Comparison of ENCODE assay signal across 22 cellular contexts in the genomic region with DNA sequence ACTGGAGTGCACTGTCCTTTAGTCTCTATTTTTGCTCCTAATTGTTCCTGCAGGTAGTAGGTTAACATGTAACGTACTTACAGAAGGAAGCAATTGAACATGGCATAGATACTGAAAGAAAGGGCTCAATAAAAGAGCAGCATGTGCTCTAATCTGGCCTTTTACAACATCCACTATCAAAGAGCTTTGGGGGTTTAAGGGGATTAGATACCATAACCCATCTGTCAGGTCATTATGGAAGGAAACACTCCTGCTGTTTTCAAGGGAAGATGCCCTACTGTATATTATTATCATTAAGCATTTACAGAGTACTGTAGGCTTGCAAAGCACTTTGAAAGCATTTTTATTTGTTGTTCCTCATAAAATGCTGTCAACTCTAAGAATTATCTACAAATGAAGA.
DNase-seq lines count a peak whose midpoint lies in the region; ATAC-seq, FAIRE-seq and TF ChIP-seq lines count a peak whose summit lies in the region.
"Had no signal": no experiment of that assay in that cellular context is flagged by ENCODE, and none has a peak within 500 bp of the region (broad histone marks: within the 10 kb centered on the region; RNA-seq: fewer than 3 reads in every experiment).

No MANE protein-coding gene starts in this region.

- no peak overlapping the region for H2BK120ac ChIP-seq in mesendoderm (ENCODE audit: low read depth, low read length)

- H3K27ac Mint-ChIP-seq in activated T-helper 1 cell treated with anti-CD3 and anti-CD28 coated beads, Interleukin-12 subunit alpha, Interleukin-12 subunit beta, Interleukin-2, Interleukin-4 antibody, amounts not matched to agents 30 ng/mL and 10 ng/mL and 1 ng/mL, durations not matched to agents 14 hours and 24 hours and 36 hours = no peak overlapping the region
- H3K27ac Mint-ChIP-seq: CD4-positive, alpha-beta memory T cell; H9 had no signal

- TF ChIP-seq CTCF in D721Med (IDR thresholded peaks at IDR 0.05; ENCODE audit: insufficient read depth, missing control alignments) (no peak), HEK293 (tag by site-specific recombination; IDR thresholded peaks at IDR 0.05) (no peak)

- no peak overlapping the region for H2AK5ac ChIP-seq in mesendoderm (ENCODE audit: low read length)

- no peak overlapping the region for H2BK15ac ChIP-seq in mesendoderm (replicated peaks; ENCODE audit: low read depth)

- no peaks in the 10 kb centered on the region for H3K79me1 ChIP-seq in mesendoderm (ENCODE audit: low read length)

- H3K9me3 Mint-ChIP-seq in activated T-helper 1 cell treated with anti-CD3 and anti-CD28 coated beads, Interleukin-12 subunit alpha, Interleukin-12 subunit beta, Interleukin-2, Interleukin-4 antibody, amounts not matched to agents 30 ng/mL and 10 ng/mL and 1 ng/mL, durations not matched to agents 14 hours and 24 hours and 36 hours = peaks cover 3% of the 10 kb centered on the region
- H3K9me3 Mint-ChIP-seq: CD4-positive, alpha-beta memory T cell; H9 had no signal

- H3K4me2 ChIP-seq in mesendoderm (ENCODE audit: low read length) (no peak overlapping the region), Karpas-422 (ENCODE audit: low read depth, low read length, poor library complexity, severe bottlenecking) (no peak overlapping the region)
- H3K4me2 ChIP-seq: KMS-11, SK-N-SH had no signal

- CTCF ChIA-PET in HEK293 (lab: Yijun Ruan, JAX) = interaction anchor here (0.6 to 0.7 kb wide), 2 partner anchors 9 to 109 kb away, joined by 3 to 5 read pairs; no protein-coding TSS in a partner anchor

- H3K36me3 ChIP-seq in HEK293 (ENCODE audit: control insufficient read depth in 2 of 2, insufficient read depth in 1 of 2, low read length in 2 of 2) = no peaks in the 10 kb centered on the region
- H3K36me3 ChIP-seq in mesendoderm (ENCODE audit: control insufficient read depth, insufficient read depth, low read length) = no peaks in the 10 kb centered on the region
- no peaks in the 10 kb centered on the region for H3K36me3 ChIP-seq in Karpas-422 (ENCODE audit: insufficient read depth, low read length)
- H3K36me3 ChIP-seq: BLaER1 treated with 17β-estradiol and CSF1 and Interleukin-3, amounts not matched to agents 10 nM and 100 nM had no signal

- FAIRE-seq in D721Med (lab: Jason Lieb, UNC) = peak; percentile 95
- FAIRE-seq: HTR-8/SVneo had no signal

- H3K4me3 ChIP-seq in HEK293 (ENCODE audit: low read depth, low read length) (no peak overlapping the region), mesendoderm (ENCODE audit: low read length) (no peak overlapping the region), Karpas-422 (ENCODE audit: low read length) (no peak overlapping the region)
- H3K4me3 ChIP-seq: BLaER1 treated with 17β-estradiol and CSF1 and Interleukin-3, amounts not matched to agents 10 nM and 100 nM; GM23248 had no signal

- DNase-seq in D721Med (ENCODE audit: insufficient read length, low spot score) = peak; percentile 15
- peak; percentile 97 for DNase-seq in NCI-H82 (lab: John Stamatoyannopoulos, UW)
- peak; percentile 13 for DNase-seq in mesendoderm
- no peak for DNase-seq in activated T-helper 1 cell treated with anti-CD3 and anti-CD28 coated beads, Interleukin-12 subunit alpha, Interleukin-12 subunit beta, Interleukin-2, Interleukin-4 antibody, amounts not matched to agents 30 ng/mL and 10 ng/mL and 1 ng/mL, durations not matched to agents 14 hours and 24 hours and 36 hours (ENCODE audit: low spot score)
- no peak for DNase-seq in COLO829 (ENCODE audit: low spot score)
- DNase-seq in Karpas-422 = no peak
- DNase-seq: ACHN; CD4-positive, alpha-beta memory T cell; H9; IMR-90; NCI-H1930; NK-92 treated with Interleukin-12 subunit alpha and Interleukin-12 subunit beta, amount 100 ng/mL, for 24 hours; SIG-M5; SK-N-SH; T-helper 2 cell had no signal

- H3K9ac ChIP-seq in mesendoderm (ENCODE audit: low read length) (no peak overlapping the region), Karpas-422 (ENCODE audit: low read length) (no peak overlapping the region)
- H3K9ac ChIP-seq: BLaER1 treated with 17β-estradiol and CSF1 and Interleukin-3, amounts not matched to agents 10 nM and 100 nM; GM23248; KMS-11; SK-N-SH had no signal

- no peak overlapping the region for H3K23ac ChIP-seq in mesendoderm (ENCODE audit: low read length)

- no peak overlapping the region for H3K56ac ChIP-seq in mesendoderm (ENCODE audit: low read length)

- WGBS in mesendoderm (ENCODE audit: extremely low coverage, insufficient coverage, low lambda C conversion rate) = no CpG with 5 or more reads among the region's 1 CpG

- no peak overlapping the region for H4K5ac ChIP-seq in mesendoderm (ENCODE audit: low read length)

- H4K8ac ChIP-seq in mesendoderm (ENCODE audit: low read depth, low read length) = no peak overlapping the region

- ATAC-seq in GM19455 (IDR thresholded peaks at IDR 0.05; ENCODE audit: unreplicated experiment) = no peak

- H3K36me3 Mint-ChIP-seq in activated T-helper 1 cell treated with anti-CD3 and anti-CD28 coated beads, Interleukin-12 subunit alpha, Interleukin-12 subunit beta, Interleukin-2, Interleukin-4 antibody, amounts not matched to agents 30 ng/mL and 10 ng/mL and 1 ng/mL, durations not matched to agents 14 hours and 24 hours and 36 hours (ENCODE audit: low read depth) = peaks cover 1% of the 10 kb centered on the region

- intact Hi-C loops in activated T-helper 1 cell treated with anti-CD3 and anti-CD28 coated beads, Interleukin-12 subunit alpha, Interleukin-12 subunit beta, Interleukin-2, Interleukin-4 antibody, amounts not matched to agents 30 ng/mL and 10 ng/mL and 1 ng/mL, durations not matched to agents 14 hours and 24 hours and 36 hours (cut with micrococcal nuclease) = no loop called here

- no peak overlapping the region for H2AFZ ChIP-seq in Karpas-422 (ENCODE audit: low read length)
- H2AFZ ChIP-seq: GM23248 had no signal

- H3K4ac ChIP-seq in mesendoderm (ENCODE audit: low read depth, low read length) = no peak overlapping the region

- H3K4me1 ChIP-seq in HEK293 (ENCODE audit: control insufficient read depth, insufficient read depth, low read length) (no peaks in the 10 kb centered on the region), mesendoderm (ENCODE audit: control insufficient read depth, low read depth, low read length) (no peaks in the 10 kb centered on the region), Karpas-422 (ENCODE audit: low read length) (no peaks in the 10 kb centered on the region)

- no peak overlapping the region for H3K4me3 Mint-ChIP-seq in activated T-helper 1 cell treated with anti-CD3 and anti-CD28 coated beads, Interleukin-12 subunit alpha, Interleukin-12 subunit beta, Interleukin-2, Interleukin-4 antibody, amounts not matched to agents 30 ng/mL and 10 ng/mL and 1 ng/mL, durations not matched to agents 14 hours and 24 hours and 36 hours
- H3K4me3 Mint-ChIP-seq: CD4-positive, alpha-beta memory T cell; H9 had no signal

- no peaks in the 10 kb centered on the region for H3K9me3 ChIP-seq in HEK293 (ENCODE audit: control insufficient read depth, insufficient read depth, low read depth, low read length)
- no peaks in the 10 kb centered on the region for H3K9me3 ChIP-seq in Karpas-422 (ENCODE audit: low read length)
- H3K9me3 ChIP-seq: SK-N-SH had no signal

- H2BK5ac ChIP-seq in mesendoderm (ENCODE audit: low read length) = no peak overlapping the region

- peaks cover 1% of the 10 kb centered on the region for H3K27me3 Mint-ChIP-seq in activated T-helper 1 cell treated with anti-CD3 and anti-CD28 coated beads, Interleukin-12 subunit alpha, Interleukin-12 subunit beta, Interleukin-2, Interleukin-4 antibody, amounts not matched to agents 30 ng/mL and 10 ng/mL and 1 ng/mL, durations not matched to agents 14 hours and 24 hours and 36 hours (ENCODE audit: insufficient read depth)
- H3K27me3 Mint-ChIP-seq: CD4-positive, alpha-beta memory T cell had no signal

- H3K79me2 ChIP-seq in mesendoderm (ENCODE audit: control insufficient read depth, insufficient read depth, low read length) (no peaks in the 10 kb centered on the region), Karpas-422 (ENCODE audit: low read length) (no peaks in the 10 kb centered on the region)

- H3K18ac ChIP-seq in mesendoderm (ENCODE audit: low read length) = no peak overlapping the region

- H3K4me1 Mint-ChIP-seq in activated T-helper 1 cell treated with anti-CD3 and anti-CD28 coated beads, Interleukin-12 subunit alpha, Interleukin-12 subunit beta, Interleukin-2, Interleukin-4 antibody, amounts not matched to agents 30 ng/mL and 10 ng/mL and 1 ng/mL, durations not matched to agents 14 hours and 24 hours and 36 hours (ENCODE audit: low read depth) = peaks cover 17% of the 10 kb centered on the region
- H3K4me1 Mint-ChIP-seq: H9 had no signal

- H3K27me3 ChIP-seq in mesendoderm (ENCODE audit: insufficient read depth, low read length, poor library complexity) (no peaks in the 10 kb centered on the region), Karpas-422 (ENCODE audit: low read length) (no peaks in the 10 kb centered on the region)
- H3K27me3 ChIP-seq: BLaER1 treated with 17β-estradiol and CSF1 and Interleukin-3, amounts not matched to agents 10 nM and 100 nM had no signal

- no peaks in the 10 kb centered on the region for H3K9me2 ChIP-seq in Karpas-422 (replicated peaks; ENCODE audit: insufficient read depth, low read length)
- H3K9me2 ChIP-seq: SK-N-SH had no signal

- no peak overlapping the region for H3K27ac ChIP-seq in HEK293 (ENCODE audit: extremely low read depth, low read depth, low read length)
- H3K27ac ChIP-seq in mesendoderm (ENCODE audit: low read depth, low read length) = no peak overlapping the region
- no peak overlapping the region for H3K27ac ChIP-seq in Karpas-422 (ENCODE audit: low read length)
- H3K27ac ChIP-seq: BLaER1 treated with 17β-estradiol and CSF1 and Interleukin-3, amounts not matched to agents 10 nM and 100 nM; GM23248; KMS-11; RWPE1 had no signal

- POLR2A ChIA-PET in HEK293 (lab: Yijun Ruan, JAX) = no interaction called here

- no peaks in the 10 kb centered on the region for H4K20me1 ChIP-seq in Karpas-422 (ENCODE audit: insufficient read depth, low read depth, low read length)
- H4K20me1 ChIP-seq: BLaER1 treated with 17β-estradiol and CSF1 and Interleukin-3, amounts not matched to agents 10 nM and 100 nM had no signal

TF ChIP-seq in HEK293, 187 proteins besides CTCF, POLR2A, EP300 and RAD21 (continues in another document):
- no peak for TF ChIP-seq ZNF791 (tag by site-specific recombination; IDR thresholded peaks at IDR 0.05)
- TF ChIP-seq, protein P1, sequence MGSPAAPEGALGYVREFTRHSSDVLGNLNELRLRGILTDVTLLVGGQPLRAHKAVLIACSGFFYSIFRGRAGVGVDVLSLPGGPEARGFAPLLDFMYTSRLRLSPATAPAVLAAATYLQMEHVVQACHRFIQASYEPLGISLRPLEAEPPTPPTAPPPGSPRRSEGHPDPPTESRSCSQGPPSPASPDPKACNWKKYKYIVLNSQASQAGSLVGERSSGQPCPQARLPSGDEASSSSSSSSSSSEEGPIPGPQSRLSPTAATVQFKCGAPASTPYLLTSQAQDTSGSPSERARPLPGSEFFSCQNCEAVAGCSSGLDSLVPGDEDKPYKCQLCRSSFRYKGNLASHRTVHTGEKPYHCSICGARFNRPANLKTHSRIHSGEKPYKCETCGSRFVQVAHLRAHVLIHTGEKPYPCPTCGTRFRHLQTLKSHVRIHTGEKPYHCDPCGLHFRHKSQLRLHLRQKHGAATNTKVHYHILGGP (tag by site-specific recombination; IDR thresholded peaks at IDR 0.05) = no peak

Comparison
In these comparisons a context has a peak if more than half of its experiments do, and no peak if none do; other contexts are left out.
1. DNase-seq: peak in D721Med (single experiment), NCI-H82 (single experiment) and mesendoderm (single experiment); none in activated T-helper 1 cell treated with anti-CD3 and anti-CD28 coated beads, Interleukin-12 subunit alpha, Interleukin-12 subunit beta, Interleukin-2, Interleukin-4 antibody, amounts not matched to agents 30 ng/mL and 10 ng/mL and 1 ng/mL, durations not matched to agents 14 hours and 24 hours and 36 hours (single experiment), COLO829 (single experiment) and Karpas-422 (single experiment).